In genomic region chr15:78000927-78001249, GRCh38 we compare ENCODE assay signal across 19 cellular contexts.
A peak's percentile ranks its signal among the peaks of the same experiment; 100 is the strongest.
DNase-seq lines count a peak whose midpoint lies in the region; ATAC-seq and TF ChIP-seq lines count a peak whose summit lies in the region.
"Had no signal": no experiment of that assay in that cellular context is flagged by ENCODE, and none has a peak within 500 bp of the region (broad histone marks: within the 10 kb centered on the region; RNA-seq: fewer than 3 reads in every experiment).

No MANE protein-coding gene starts in this region.

- TF ChIP-seq CTCF in VCaP (conservative IDR thresholded peaks at IDR 0.05) = no peak

- intact Hi-C loops in left colon (cut with DNase I, micrococcal nuclease) = loop anchor here in 1 of 2 donors (2.0 kb wide), 1 partner anchor 108 kb away; no protein-coding TSS in a partner anchor

- H3K14ac ChIP-seq in trophoblast cell (ENCODE audit: low read length) = no peak overlapping the region

- no peaks in the 10 kb centered on the region for H3K27me3 ChIP-seq in trophoblast cell (ENCODE audit: insufficient read depth, low read length)
- H3K27me3 ChIP-seq: foreskin keratinocyte, left lung had no signal

- H3K4ac ChIP-seq in trophoblast cell (ENCODE audit: low read depth, low read length) = no peak overlapping the region

- H2AFZ ChIP-seq in trophoblast cell (ENCODE audit: insufficient read depth, low read length, poor library complexity) = no peak overlapping the region

- H2AK5ac ChIP-seq in trophoblast cell (ENCODE audit: low read length) = no peak overlapping the region

- H3K4me3 ChIP-seq in trophoblast cell (ENCODE audit: low read depth, low read length) = no peak overlapping the region
- H3K4me3 ChIP-seq: A549, left lung had no signal

- peaks cover 12% of the 10 kb centered on the region for H3K4me1 Mint-ChIP-seq in activated T-cell treated with anti-CD3 and anti-CD28 coated beads, Interleukin-2, amount 50 U/mL, for 24 hours (ENCODE audit: low read depth)
- peaks cover 9% of the 10 kb centered on the region for H3K4me1 Mint-ChIP-seq in activated T-cell treated with anti-CD3 and anti-CD28 coated beads, Interleukin-2, amount 50 U/mL, for 4 hours (ENCODE audit: low read depth)
- peaks cover 19% of the 10 kb centered on the region for H3K4me1 Mint-ChIP-seq in stimulated activated memory B cell treated with anti-CD40 and anti-IgM and Interleukin-4, amounts not matched to agents 10 μg/mL and 1 μg/mL and 100 μg/mL, for 72 hours

- no peak overlapping the region for H3K18ac ChIP-seq in trophoblast cell (ENCODE audit: low read length)

- no peak overlapping the region for H2BK5ac ChIP-seq in trophoblast cell (ENCODE audit: low read depth, low read length, poor library complexity)

- no peak overlapping the region for H3K4me3 Mint-ChIP-seq in activated T-cell treated with anti-CD3 and anti-CD28 coated beads, Interleukin-2, amount 50 U/mL, for 24 hours
- H3K4me3 Mint-ChIP-seq in activated T-cell treated with anti-CD3 and anti-CD28 coated beads, Interleukin-2, amount 50 U/mL, for 4 hours = no peak overlapping the region
- no peak overlapping the region for H3K4me3 Mint-ChIP-seq in stimulated activated memory B cell treated with anti-CD40 and anti-IgM and Interleukin-4, amounts not matched to agents 10 μg/mL and 1 μg/mL and 100 μg/mL, for 72 hours
- H3K4me3 Mint-ChIP-seq: naive B cell had no signal

- no peak overlapping the region for H3K9ac ChIP-seq in trophoblast cell (ENCODE audit: low read length)

- peaks cover 94% of the 10 kb centered on the region for H3K36me3 Mint-ChIP-seq in activated T-cell treated with anti-CD3 and anti-CD28 coated beads, Interleukin-2, amount 50 U/mL, for 24 hours (ENCODE audit: low read depth)
- peaks cover 26% of the 10 kb centered on the region for H3K36me3 Mint-ChIP-seq in activated T-cell treated with anti-CD3 and anti-CD28 coated beads, Interleukin-2, amount 50 U/mL, for 4 hours (ENCODE audit: insufficient read depth)
- peaks cover 41% of the 10 kb centered on the region for H3K36me3 Mint-ChIP-seq in stimulated activated memory B cell treated with anti-CD40 and anti-IgM and Interleukin-4, amounts not matched to agents 10 μg/mL and 1 μg/mL and 100 μg/mL, for 72 hours

- H3K27ac Mint-ChIP-seq in activated T-cell treated with anti-CD3 and anti-CD28 coated beads, Interleukin-2, amount 50 U/mL, for 24 hours = peak overlapping the region; percentile 6
- H3K27ac Mint-ChIP-seq in stimulated activated memory B cell treated with anti-CD40 and anti-IgM and Interleukin-4, amounts not matched to agents 10 μg/mL and 1 μg/mL and 100 μg/mL, for 72 hours = peak overlapping the region; percentile 11

- H3K27ac ChIP-seq in VCaP = peak overlapping the region; percentile 99
- H3K27ac ChIP-seq in trophoblast cell (ENCODE audit: low read depth, low read length) = no peak overlapping the region
- H3K27ac ChIP-seq: A549, foreskin keratinocyte had no signal

- no peaks in the 10 kb centered on the region for H3K79me2 ChIP-seq in trophoblast cell (ENCODE audit: control insufficient read depth, insufficient read depth, low read length, poor library complexity)

- H3K79me1 ChIP-seq in trophoblast cell (ENCODE audit: low read length) = no peaks in the 10 kb centered on the region

- no peaks in the 10 kb centered on the region for H3K27me3 Mint-ChIP-seq in activated T-cell treated with anti-CD3 and anti-CD28 coated beads, Interleukin-2, amount 50 U/mL, for 24 hours
- no peaks in the 10 kb centered on the region for H3K27me3 Mint-ChIP-seq in activated T-cell treated with anti-CD3 and anti-CD28 coated beads, Interleukin-2, amount 50 U/mL, for 4 hours (ENCODE audit: low read depth)
- H3K27me3 Mint-ChIP-seq in stimulated activated memory B cell treated with anti-CD40 and anti-IgM and Interleukin-4, amounts not matched to agents 10 μg/mL and 1 μg/mL and 100 μg/mL, for 72 hours = no peaks in the 10 kb centered on the region
- H3K27me3 Mint-ChIP-seq: naive B cell had no signal

- no peak for DNase-seq in activated T-cell treated with anti-CD3 and anti-CD28 coated beads, Interleukin-2, amount 50 U/mL, for 24 hours
- no peak for DNase-seq in activated T-cell treated with anti-CD3 and anti-CD28 coated beads, Interleukin-2, amount 50 U/mL, for 4 hours
- DNase-seq in left colon = no peak
- DNase-seq in stimulated activated naive CD4-positive, alpha-beta T cell (lab: John Stamatoyannopoulos, UW) = no peak
- DNase-seq in trophoblast cell = no peak
- DNase-seq in glomerular visceral epithelial cell (ENCODE audit: extremely low spot score) = no peak
- DNase-seq: aorta; DMS79 treated with DMSO at 0.1 percent for 48 hours; foreskin keratinocyte; H7; MV-4-11; naive B cell; NCI-H2029 treated with DMSO at 0.1 percent for 48 hours; NCI-H69; stimulated activated naive CD4-positive, alpha-beta T cell treated with Interleukin-2 at 50 U/mL for 16 hours had no signal

- no peak overlapping the region for H3K4me2 ChIP-seq in trophoblast cell (ENCODE audit: low read length)

- H2BK12ac ChIP-seq in trophoblast cell (ENCODE audit: low read length) = no peak overlapping the region

- no peak for ATAC-seq in activated T-cell treated with anti-CD3 and anti-CD28 coated beads, Interleukin-2, amount 50 U/mL, for 4 hours
- ATAC-seq in left colon = peak; percentile 7
- ATAC-seq in stimulated activated memory B cell treated with anti-CD40 and anti-IgM and Interleukin-4, amounts not matched to agents 10 μg/mL and 1 μg/mL and 100 μg/mL, for 72 hours = no peak
- ATAC-seq: foreskin keratinocyte had no signal

- H4K8ac ChIP-seq in trophoblast cell (ENCODE audit: low read depth, low read length) = no peak overlapping the region

- H3K23ac ChIP-seq in trophoblast cell (ENCODE audit: low read length) = no peak overlapping the region

- no peak overlapping the region for H4K91ac ChIP-seq in trophoblast cell (ENCODE audit: low read depth, low read length)

- H3K4me1 ChIP-seq in trophoblast cell (ENCODE audit: control insufficient read depth in 1 of 2, insufficient read depth in 2 of 2, low read length in 2 of 2) = peaks cover 7 to 8% of the 10 kb centered on the region in 2 experiments
- H3K4me1 ChIP-seq: foreskin keratinocyte had no signal

- WGBS in trophoblast cell (ENCODE audit: extremely low coverage, insufficient coverage, insufficient read length) = no CpG with 5 or more reads among the region's 6 CpGs

- no peak overlapping the region for H2BK120ac ChIP-seq in trophoblast cell (ENCODE audit: insufficient read depth, low read length, poor library complexity)

- H4K12ac ChIP-seq in trophoblast cell (ENCODE audit: low read depth, low read length) = no peak overlapping the region

- no peaks in the 10 kb centered on the region for H3K9me3 ChIP-seq in trophoblast cell (ENCODE audit: insufficient read depth, low read depth, low read length)
- H3K9me3 ChIP-seq: A549, left lung had no signal

- no peaks in the 10 kb centered on the region for H3K9me3 Mint-ChIP-seq in activated T-cell treated with anti-CD3 and anti-CD28 coated beads, Interleukin-2, amount 50 U/mL, for 24 hours
- no peaks in the 10 kb centered on the region for H3K9me3 Mint-ChIP-seq in activated T-cell treated with anti-CD3 and anti-CD28 coated beads, Interleukin-2, amount 50 U/mL, for 4 hours
- H3K9me3 Mint-ChIP-seq in stimulated activated memory B cell treated with anti-CD40 and anti-IgM and Interleukin-4, amounts not matched to agents 10 μg/mL and 1 μg/mL and 100 μg/mL, for 72 hours = no peaks in the 10 kb centered on the region
- H3K9me3 Mint-ChIP-seq: naive B cell had no signal

- peaks cover 14 to 20% of the 10 kb centered on the region in 2 experiments for H3K36me3 ChIP-seq in trophoblast cell (ENCODE audit: control insufficient read depth in 1 of 2, insufficient read depth in 2 of 2, low read length in 2 of 2)
